In genomic region chr3:114080201-114080600, GRCh38 we compare ENCODE assay signal across 1 cellular context.
TF ChIP-seq lines count a peak whose summit lies in the region.

No MANE protein-coding gene starts in this region.

TF ChIP-seq in endothelial cell of umbilical vein, 7 proteins besides CTCF, POLR2A, EP300 and RAD21:
- TF ChIP-seq EZH2 (IDR thresholded peaks at IDR 0.05; ENCODE audit: borderline replicate concordance, low read depth, low read length, severe bottlenecking) (no peak), POLR2AphosphoS5 (IDR thresholded peaks at IDR 0.05; ENCODE audit: insufficient read depth, low read depth, low read length) (no peak), MYC (IDR thresholded peaks at IDR 0.05; ENCODE audit: low read depth, low read length) (no peak), GATA2 (IDR thresholded peaks at IDR 0.05; ENCODE audit: insufficient read depth, insufficient read length, low read depth, low read length) (no peak), JUN (IDR thresholded peaks at IDR 0.05; ENCODE audit: borderline replicate concordance, insufficient read depth, insufficient read length, low read depth) (no peak), FOS (IDR thresholded peaks at IDR 0.05; ENCODE audit: borderline replicate concordance, insufficient read depth, low read length) (no peak)
- TF ChIP-seq, protein P1, sequence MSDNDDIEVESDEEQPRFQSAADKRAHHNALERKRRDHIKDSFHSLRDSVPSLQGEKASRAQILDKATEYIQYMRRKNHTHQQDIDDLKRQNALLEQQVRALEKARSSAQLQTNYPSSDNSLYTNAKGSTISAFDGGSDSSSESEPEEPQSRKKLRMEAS (IDR thresholded peaks at IDR 0.05; ENCODE audit: insufficient read depth, insufficient read length): no peak
